ENCODE assay signal across 1 cellular context in the genomic region with DNA sequence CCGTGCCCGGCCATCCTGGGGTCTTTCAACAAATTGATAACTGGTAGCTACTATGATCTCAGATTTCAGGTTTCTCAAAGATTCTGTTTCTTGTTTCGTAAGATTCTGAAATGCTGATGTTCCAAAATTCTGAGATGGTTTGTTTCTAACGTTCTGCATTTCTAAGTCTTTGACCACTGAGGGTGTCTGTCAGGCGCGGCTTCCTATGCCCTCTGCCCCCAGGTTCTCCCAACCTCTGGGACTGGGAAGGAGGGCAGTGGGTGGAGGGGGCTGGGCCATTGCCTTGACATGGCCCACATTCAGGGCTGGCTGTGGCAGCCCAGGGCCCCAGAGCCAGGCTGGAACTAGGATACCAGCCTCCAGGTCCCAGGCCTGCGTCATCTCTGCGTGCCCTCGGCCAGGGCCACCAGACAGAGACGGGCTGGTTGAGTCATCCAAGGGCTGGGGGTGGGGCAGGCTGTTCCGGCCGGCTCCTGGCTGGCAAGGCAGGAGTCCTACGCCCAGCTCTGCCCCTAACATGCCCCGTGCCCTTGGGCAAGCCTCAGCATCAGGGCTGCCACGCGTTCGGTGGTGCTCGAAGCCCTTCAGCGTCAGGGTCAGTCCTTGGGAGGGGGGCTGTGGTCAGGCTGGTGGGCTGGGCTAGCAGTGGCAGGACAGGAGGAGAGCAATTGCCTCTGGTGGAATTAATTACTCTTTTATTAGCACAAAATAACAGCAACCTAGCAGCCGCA.
TF ChIP-seq lines count a peak whose summit lies in the region.

No MANE protein-coding gene starts in this region.

TF ChIP-seq in HepG2, 621 proteins besides CTCF, POLR2A, EP300 and RAD21 (continued from another document and continues in another):
- TF ChIP-seq, protein P1, sequence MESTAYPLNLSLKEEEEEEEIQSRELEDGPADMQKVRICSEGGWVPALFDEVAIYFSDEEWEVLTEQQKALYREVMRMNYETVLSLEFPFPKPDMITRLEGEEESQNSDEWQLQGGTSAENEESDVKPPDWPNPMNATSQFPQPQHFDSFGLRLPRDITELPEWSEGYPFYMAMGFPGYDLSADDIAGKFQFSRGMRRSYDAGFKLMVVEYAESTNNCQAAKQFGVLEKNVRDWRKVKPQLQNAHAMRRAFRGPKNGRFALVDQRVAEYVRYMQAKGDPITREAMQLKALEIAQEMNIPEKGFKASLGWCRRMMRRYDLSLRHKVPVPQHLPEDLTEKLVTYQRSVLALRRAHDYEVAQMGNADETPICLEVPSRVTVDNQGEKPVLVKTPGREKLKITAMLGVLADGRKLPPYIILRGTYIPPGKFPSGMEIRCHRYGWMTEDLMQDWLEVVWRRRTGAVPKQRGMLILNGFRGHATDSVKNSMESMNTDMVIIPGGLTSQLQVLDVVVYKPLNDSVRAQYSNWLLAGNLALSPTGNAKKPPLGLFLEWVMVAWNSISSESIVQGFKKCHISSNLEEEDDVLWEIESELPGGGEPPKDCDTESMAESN (CRISPR knock-in tag; conservative IDR thresholded peaks at IDR 0.05): 0 out of 2 replicates have a peak, but pooled peaks have one; percentile 8
- 0 out of 2 replicates have a peak, but pooled peaks have one; percentile 28 for TF ChIP-seq SMAD1 (CRISPR knock-in tag; IDR thresholded peaks at IDR 0.05; ENCODE audit: borderline replicate concordance, low read depth)
- 0 out of 2 replicates have a peak, but pooled peaks have one; percentile 68 for TF ChIP-seq ZNF550 (CRISPR knock-in tag; IDR thresholded peaks at IDR 0.05; ENCODE audit: borderline replicate concordance)
- 0 out of 2 replicates have a peak, but pooled peaks have one; percentile 43 for TF ChIP-seq ZNF235 (CRISPR knock-in tag; IDR thresholded peaks at IDR 0.05; ENCODE audit: borderline replicate concordance)
- peak; percentile 44; the same call in 1 of the 2 replicates for TF ChIP-seq ZFX (CRISPR knock-in tag; IDR thresholded peaks at IDR 0.05; ENCODE audit: low read depth)
- TF ChIP-seq ZNF496 (CRISPR knock-in tag; IDR thresholded peaks at IDR 0.05; ENCODE audit: insufficient replicate concordance): no peak
- TF ChIP-seq HDAC1 (CRISPR knock-in tag; IDR thresholded peaks at IDR 0.05): peak; percentile 55
- peak; percentile 91 for TF ChIP-seq AGO2 (optimal IDR thresholded peaks at IDR 0.05; ENCODE audit: low read depth, low read length)
- TF ChIP-seq HIVEP1 (CRISPR knock-in tag; IDR thresholded peaks at IDR 0.05): peak; percentile 48; the same call in 1 of the 2 replicates
- 0 out of 2 replicates have a peak, but pooled peaks have one; percentile 19 for TF ChIP-seq ZNF605 (CRISPR knock-in tag; IDR thresholded peaks at IDR 0.05)
- TF ChIP-seq ZBTB8A (CRISPR knock-in tag; IDR thresholded peaks at IDR 0.05; ENCODE audit: borderline replicate concordance, low read depth): no peak
- peak; percentile 81; the same call in 1 of the 2 replicates for TF ChIP-seq MYPOP (CRISPR knock-in tag; IDR thresholded peaks at IDR 0.05)
- no peak for TF ChIP-seq ZNF644 (CRISPR knock-in tag; IDR thresholded peaks at IDR 0.05; ENCODE audit: low read depth)
- no peak for TF ChIP-seq CBX1 (IDR thresholded peaks at IDR 0.05; ENCODE audit: low read depth)
- TF ChIP-seq ZNF318 (CRISPR knock-in tag; IDR thresholded peaks at IDR 0.05): no peak
- peak; percentile 68; the same call in 1 of the 2 replicates for TF ChIP-seq RBFOX2 (IDR thresholded peaks at IDR 0.05; ENCODE audit: low read depth, low read length)
- TF ChIP-seq SAP130 (CRISPR knock-in tag; IDR thresholded peaks at IDR 0.05; ENCODE audit: low read depth): peak; percentile 58
- peak; percentile 73 for TF ChIP-seq MAX (IDR thresholded peaks at IDR 0.05)
- TF ChIP-seq FOSL2 (CRISPR knock-in tag; IDR thresholded peaks at IDR 0.05): peak; percentile 97
- TF ChIP-seq ZNF556 (CRISPR knock-in tag; IDR thresholded peaks at IDR 0.05; ENCODE audit: borderline replicate concordance): no peak
- no peak for TF ChIP-seq ZNF569 (CRISPR knock-in tag; IDR thresholded peaks at IDR 0.05; ENCODE audit: borderline replicate concordance)
- TF ChIP-seq JUND (CRISPR knock-in tag; IDR thresholded peaks at IDR 0.05): 0 out of 2 replicates have a peak, but pooled peaks have one; percentile 61
- peak; percentile 36 for TF ChIP-seq HNRNPLL (IDR thresholded peaks at IDR 0.05; ENCODE audit: low read depth, low read length, poor library complexity, severe bottlenecking)
- peak; percentile 66; the same call in 1 of the 2 replicates for TF ChIP-seq NRL (CRISPR knock-in tag; IDR thresholded peaks at IDR 0.05; ENCODE audit: borderline replicate concordance)
- TF ChIP-seq CREB1 (IDR thresholded peaks at IDR 0.05): peak; percentile 78
- TF ChIP-seq CREB1 (CRISPR knock-in tag; IDR thresholded peaks at IDR 0.05): peak; percentile 93
- peak; percentile 13; the same call in 1 of the 2 replicates for TF ChIP-seq IRF2 (CRISPR knock-in tag; IDR thresholded peaks at IDR 0.05)
- peak; percentile 30; the same call in 1 of the 2 replicates for TF ChIP-seq JUN (CRISPR knock-in tag; IDR thresholded peaks at IDR 0.05)
- TF ChIP-seq ARID5B (CRISPR knock-in tag; IDR thresholded peaks at IDR 0.05): peak; percentile 29
- peak; percentile 56 for TF ChIP-seq AGO1 (IDR thresholded peaks at IDR 0.05; ENCODE audit: low read depth, low read length, poor library complexity, severe bottlenecking)
- 0 out of 2 replicates have a peak, but pooled peaks have one; percentile 35 for TF ChIP-seq ZNF350 (CRISPR knock-in tag; IDR thresholded peaks at IDR 0.05; ENCODE audit: borderline replicate concordance, low read depth)
- peak; percentile 84; the same call in 1 of the 2 replicates for TF ChIP-seq ZNF687 (CRISPR knock-in tag; IDR thresholded peaks at IDR 0.05)
- TF ChIP-seq ZNF138 (CRISPR knock-in tag; IDR thresholded peaks at IDR 0.05; ENCODE audit: low read depth): no peak
- 0 out of 2 replicates have a peak, but pooled peaks have one; percentile 1 for TF ChIP-seq ZNF766 (CRISPR knock-in tag; IDR thresholded peaks at IDR 0.05; ENCODE audit: borderline replicate concordance)
- TF ChIP-seq ELF1 (CRISPR knock-in tag; IDR thresholded peaks at IDR 0.05): peak; percentile 49; the same call in 1 of the 2 replicates
- TF ChIP-seq SMYD3 (CRISPR knock-in tag; IDR thresholded peaks at IDR 0.05): no peak
